ENCODE assay signal across 12 cellular contexts in genomic region chr14:54312166-54312801, GRCh38.
DNase-seq lines count a peak whose midpoint lies in the region; ATAC-seq and TF ChIP-seq lines count a peak whose summit lies in the region.
"Had no signal": no experiment of that assay in that cellular context is flagged by ENCODE, and none has a peak within 500 bp of the region (broad histone marks: within the 10 kb centered on the region; RNA-seq: fewer than 3 reads in every experiment).

No MANE protein-coding gene starts in this region.

- peak; percentile 78 for DNase-seq in Calu3
- DNase-seq in NCI-H69 (lab: John Stamatoyannopoulos, UW) = peak; percentile 87
- DNase-seq in epidermal melanocyte (ENCODE audit: insufficient read length, low spot score) = peak; percentile 64
- DNase-seq in osteoblast (ENCODE audit: insufficient read length, low spot score, missing footprints) = peak; percentile 87
- no peak for DNase-seq in medulla oblongata (ENCODE audit: extremely low spot score)
- DNase-seq in left lobe of liver (ENCODE audit: low spot score) = no peak
- DNase-seq: activated CD4-positive, CD25-positive, alpha-beta regulatory T cell; NCI-H526 treated with DMSO at 0.1 percent for 48 hours had no signal

- peak overlapping the region; percentile 52 for H3K4me2 ChIP-seq in osteoblast (ENCODE audit: insufficient read depth, low read length)

- ATAC-seq in HG02610 (IDR thresholded peaks at IDR 0.05; ENCODE audit: unreplicated experiment) = no peak
- ATAC-seq in activated T-helper 17 cell treated with anti-CD3 and anti-CD28 coated beads, Interleukin-2, amount 50 U/mL, for 72 hours (replicated peaks) = no peak
- no peak for ATAC-seq in left lobe of liver

- H3K27me3 ChIP-seq in osteoblast (ENCODE audit: insufficient read depth, low read length) = peaks cover 19% of the 10 kb centered on the region
- H3K27me3 ChIP-seq: adrenal gland had no signal

- intact Hi-C loops in Calu3 (cut with micrococcal nuclease; ENCODE audit: unreplicated experiment) = loop anchor here (5.0 kb wide), 1 partner anchor 60 kb away; no protein-coding TSS in a partner anchor

- peaks cover 17% of the 10 kb centered on the region for H3K4me1 Mint-ChIP-seq in Calu3 (ENCODE audit: low read depth, unreplicated experiment)
- no peaks in the 10 kb centered on the region for H3K4me1 Mint-ChIP-seq in activated T-helper 17 cell treated with anti-CD3 and anti-CD28 coated beads, Interleukin-2, amount 50 U/mL, for 72 hours

- CTCF ChIA-PET in Calu3 (lab: Charles Lee) = interaction anchor here (0.9 to 2.0 kb wide), 3 partner anchors 13 to 60 kb away, joined by 3 to 9 read pairs (median 5); no protein-coding TSS in a partner anchor

- BruUV-seq in Calu3 (replicated peaks; lab: Mats Ljungman, UMichigan) = no TSS peak

- H3K36me3 ChIP-seq in osteoblast (ENCODE audit: insufficient read depth, low read length) = no peaks in the 10 kb centered on the region
- H3K36me3 ChIP-seq: adrenal gland had no signal

- H3K79me2 ChIP-seq in osteoblast (ENCODE audit: insufficient read depth, low read length) = no peaks in the 10 kb centered on the region

- no peaks in the 10 kb centered on the region for H3K36me3 Mint-ChIP-seq in Calu3 (ENCODE audit: insufficient read depth, unreplicated experiment)
- H3K36me3 Mint-ChIP-seq in activated T-helper 17 cell treated with anti-CD3 and anti-CD28 coated beads, Interleukin-2, amount 50 U/mL, for 72 hours (ENCODE audit: low read depth) = no peaks in the 10 kb centered on the region

- H4K20me1 ChIP-seq in osteoblast (ENCODE audit: insufficient read depth, low read length) = no peaks in the 10 kb centered on the region

- H3K9me3 Mint-ChIP-seq in Calu3 (ENCODE audit: low read depth, unreplicated experiment) = no peaks in the 10 kb centered on the region
- no peaks in the 10 kb centered on the region for H3K9me3 Mint-ChIP-seq in activated T-helper 17 cell treated with anti-CD3 and anti-CD28 coated beads, Interleukin-2, amount 50 U/mL, for 72 hours

- H3K9me3 ChIP-seq in osteoblast (ENCODE audit: low read depth, low read length) = no peaks in the 10 kb centered on the region
- H3K9me3 ChIP-seq: adrenal gland had no signal

- H3K27me3 Mint-ChIP-seq in Calu3 (ENCODE audit: unreplicated experiment) = no peaks in the 10 kb centered on the region
- peaks cover 30% of the 10 kb centered on the region for H3K27me3 Mint-ChIP-seq in activated T-helper 17 cell treated with anti-CD3 and anti-CD28 coated beads, Interleukin-2, amount 50 U/mL, for 72 hours

- H3K4me3 Mint-ChIP-seq in Calu3 (ENCODE audit: low read depth, unreplicated experiment) = no peak overlapping the region
- H3K4me3 Mint-ChIP-seq in activated T-helper 17 cell treated with anti-CD3 and anti-CD28 coated beads, Interleukin-2, amount 50 U/mL, for 72 hours = no peak overlapping the region

- no peak for TF ChIP-seq CTCF in Calu3 (IDR thresholded peaks at IDR 0.05; ENCODE audit: unreplicated experiment)
- no peak for TF ChIP-seq CTCF in osteoblast (IDR thresholded peaks at IDR 0.05; ENCODE audit: extremely low read depth, low read depth, low read length)

- H3K27ac Mint-ChIP-seq in Calu3 (ENCODE audit: unreplicated experiment) = no peak overlapping the region
- no peak overlapping the region for H3K27ac Mint-ChIP-seq in activated T-helper 17 cell treated with anti-CD3 and anti-CD28 coated beads, Interleukin-2, amount 50 U/mL, for 72 hours

- peaks cover 14% of the 10 kb centered on the region for H3K4me1 ChIP-seq in osteoblast (ENCODE audit: insufficient read depth, low read length)
- H3K4me1 ChIP-seq: adrenal gland had no signal

- H3K4me3 ChIP-seq in osteoblast (ENCODE audit: insufficient read depth, low read length) = no peak overlapping the region
- H3K4me3 ChIP-seq: adrenal gland, skin epidermis had no signal

- no peak overlapping the region for H2AFZ ChIP-seq in osteoblast (ENCODE audit: low read length)

- H3K27ac ChIP-seq in osteoblast (ENCODE audit: low read depth, low read length) = no peak overlapping the region
- H3K27ac ChIP-seq: adrenal gland had no signal

Comparison
In these comparisons a context has a peak if more than half of its experiments do, and no peak if none do; other contexts are left out.
1. DNase-seq: peak in Calu3 (single experiment), NCI-H69 (single experiment), epidermal melanocyte (single experiment) and osteoblast (single experiment); none in medulla oblongata (single experiment) and left lobe of liver (single experiment).